Comparison of ENCODE assay signal across 22 cellular contexts in the genomic region with DNA sequence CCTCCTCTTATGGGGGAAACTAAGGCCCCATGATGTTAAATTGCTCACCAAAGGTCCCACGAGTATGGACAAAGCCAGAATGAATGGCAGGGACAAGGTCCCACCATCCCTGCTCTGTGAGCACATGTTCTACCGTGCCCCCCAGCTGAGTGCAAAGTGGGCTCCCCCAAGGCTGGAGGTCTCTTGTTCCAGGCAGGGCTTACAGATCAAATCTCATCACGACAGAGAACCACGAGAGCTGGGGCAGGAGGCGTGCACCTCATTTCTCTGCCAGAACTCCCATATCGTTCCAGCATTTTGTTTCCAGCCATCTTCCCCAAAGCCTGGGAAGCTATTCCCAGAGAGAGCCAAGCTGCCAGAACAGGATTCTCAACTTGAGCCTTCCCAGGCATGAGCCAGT.
"Had no signal": no experiment of that assay in that cellular context is flagged by ENCODE, and none has a peak within 500 bp of the region (broad histone marks: within the 10 kb centered on the region; RNA-seq: fewer than 3 reads in every experiment).

No MANE protein-coding gene starts in this region.

- H2AFZ ChIP-seq: neural progenitor cell had no signal

- H3K9me3 ChIP-seq: mucosa of descending colon, suprapubic skin, transverse colon, vagina had no signal

- DNase-seq: activated CD4-positive, alpha-beta T cell treated with anti-CD3 and anti-CD28 coated beads, Interleukin-2, amount 10 ng/mL, durations not matched to agents 7 days and 5 days; activated CD4-positive, CD25-positive, alpha-beta regulatory T cell treated with anti-CD3 and anti-CD28 coated beads, Interleukin-2, amount 50 U/mL, for 72 hours; activated CD8-positive, alpha-beta memory T cell treated with anti-CD3 and anti-CD28 coated beads, Interleukin-2, amount 10 ng/mL, durations not matched to agents 7 days and 5 days; activated CD8-positive, alpha-beta T cell treated with anti-CD3 and anti-CD28 coated beads for 36 hours; activated T-cell treated with anti-CD3 and anti-CD28 coated beads for 4 hours; amniotic stem cell; cerebellar nuclear complex; effector CD4-positive, alpha-beta T cell; foreskin keratinocyte; kidney glomerular epithelial cell; mucosa of descending colon; retina; stimulated activated CD4-positive, alpha-beta T cell treated with anti-CD3 and anti-CD28 coated beads, Interleukin-2, amount 100 ng/mL, for 24 hours; stimulated activated naive CD8-positive, alpha-beta T cell treated with anti-CD3 and anti-CD28 coated beads, Interleukin-15, amount 100 ng/mL, for 72 hours; T-helper 1 cell; transverse colon; WERI-Rb-1 had no signal

- H3K4me2 ChIP-seq: neural progenitor cell had no signal

- H3K4me3 ChIP-seq: mucosa of descending colon, neural progenitor cell, skin epidermis, suprapubic skin, transverse colon, vagina had no signal

- H3K27me3 ChIP-seq: foreskin keratinocyte, suprapubic skin, transverse colon, vagina had no signal

- H3K9ac ChIP-seq: neural progenitor cell had no signal

- H3K27ac ChIP-seq: foreskin keratinocyte, neural progenitor cell, skin epidermis, suprapubic skin, transverse colon, WERI-Rb-1 had no signal

- H3K4me1 ChIP-seq: foreskin keratinocyte, neural progenitor cell had no signal

- ATAC-seq: activated CD8-positive, alpha-beta memory T cell treated with anti-CD3 and anti-CD28 coated beads, Interleukin-2, amount 10 ng/mL, durations not matched to agents 7 days and 5 days; activated CD8-positive, alpha-beta T cell treated with anti-CD3 and anti-CD28 coated beads for 36 hours; foreskin keratinocyte; mucosa of descending colon; stimulated activated effector memory CD8-positive, alpha-beta T cell treated with anti-CD3 and anti-CD28 coated beads, Interleukin-12 subunit alpha, Interleukin-12 subunit beta, amount 100 ng/mL, for 72 hours; stimulated activated naive CD8-positive, alpha-beta T cell treated with anti-CD3 and anti-CD28 coated beads, Interleukin-15, amount 100 ng/mL, for 72 hours had no signal

- H3K36me3 ChIP-seq: neural progenitor cell, suprapubic skin, transverse colon, vagina, WERI-Rb-1 had no signal
